Comparison of ENCODE assay signal across 13 cellular contexts in genomic region chr10:49184642-49185111, GRCh38. TPM values are rescaled to one million over a fixed set of nuclear protein-coding genes. Genes with fewer than 3 reads are reported as not detected.
DNase-seq lines count a peak whose midpoint lies in the region; ATAC-seq, FAIRE-seq and TF ChIP-seq lines count a peak whose summit lies in the region.
"Had no signal": no experiment of that assay in that cellular context is flagged by ENCODE, and none has a peak within 500 bp of the region (broad histone marks: within the 10 kb centered on the region; RNA-seq: fewer than 3 reads in every experiment).

No MANE protein-coding gene starts in this region.

- no peak for ATAC-seq in GM12878
- ATAC-seq: gastroesophageal sphincter, HCT116, psoas muscle had no signal

- no peak for TF ChIP-seq EP300 in GM12878 (IDR thresholded peaks at IDR 0.05; ENCODE audit: borderline replicate concordance in 1 of 2, control insufficient read depth in 1 of 2, low read depth in 2 of 2, low read length in 2 of 2)

- H3K27me3 ChIP-seq in GM12878 (replicated peaks in 1 of 2; ENCODE audit: control insufficient read depth in 2 of 2, insufficient read depth in 2 of 2, low read length in 1 of 2), result no peaks in the 10 kb centered on the region
- H3K27me3 ChIP-seq: gastroesophageal sphincter had no signal

- H3K4me2 ChIP-seq in GM12878 (ENCODE audit: control insufficient read depth, insufficient read depth), result no peak overlapping the region; the same call in 1 of the 2 replicates

- in situ Hi-C loops in GM12878 (cut with MboI), result loop anchor here (25.0 kb wide), 1 partner anchor 1453 kb away; no protein-coding TSS in a partner anchor

- H3K36me3 ChIP-seq in GM12878 (ENCODE audit: control insufficient read depth in 2 of 2, insufficient read depth in 2 of 2, low read length in 1 of 2), result no peaks in the 10 kb centered on the region
- H3K36me3 ChIP-seq: gastroesophageal sphincter had no signal

- RAD21 ChIA-PET in GM12878 (lab: Charles Lee; ENCODE audit: unreplicated experiment), result interaction anchor here (2.4 kb wide), 1 partner anchor 13 kb away, joined by 7 read pairs; no protein-coding TSS in a partner anchor

- H2AFZ ChIP-seq in GM12878 (ENCODE audit: control insufficient read depth, low read depth, low read length), result no peak overlapping the region

- POLR2A ChIA-PET in GM12878 (lab: Charles Lee), result no interaction called here

- no peaks in the 10 kb centered on the region for H3K9me3 ChIP-seq in GM12878 (replicated peaks; ENCODE audit: control insufficient read depth, insufficient read depth, low read length)
- H3K9me3 ChIP-seq: gastroesophageal sphincter, psoas muscle had no signal

- peaks cover 6% of the 10 kb centered on the region for H3K36me3 Mint-ChIP-seq in activated naive CD4-positive, alpha-beta T cell treated with anti-CD3 and anti-CD28 coated beads, Interleukin-2, amount 10 ng/mL, durations not matched to agents 7 days and 5 days
- H3K36me3 Mint-ChIP-seq in type B pancreatic cell, result no peaks in the 10 kb centered on the region

- CTCF ChIA-PET in activated naive CD4-positive, alpha-beta T cell treated with anti-CD3 and anti-CD28 coated beads, Interleukin-2, amount 10 ng/mL, durations not matched to agents 7 days and 5 days (lab: Charles Lee), result no interaction called here
- CTCF ChIA-PET in GM12878 (lab: Yijun Ruan, JAX), result interaction anchor here (1.1 kb wide), 1 partner anchor 10 kb away, joined by 3 read pairs; no protein-coding TSS in a partner anchor

- H3K4me1 Mint-ChIP-seq in activated naive CD4-positive, alpha-beta T cell treated with anti-CD3 and anti-CD28 coated beads, Interleukin-2, amount 10 ng/mL, durations not matched to agents 7 days and 5 days, result peaks cover 84% of the 10 kb centered on the region
- no peaks in the 10 kb centered on the region for H3K4me1 Mint-ChIP-seq in type B pancreatic cell (ENCODE audit: unreplicated experiment)

- TF ChIP-seq CTCF in NB4 (IDR thresholded peaks at IDR 0.05; ENCODE audit: low read depth, low read length) (no peak), GM12878 (IDR thresholded peaks at IDR 0.05 in 2 of 3, conservative IDR thresholded peaks at IDR 0.05 in 1 of 3; ENCODE audit: control insufficient read depth in 2 of 3, extremely low read depth in 1 of 3, insufficient read depth in 1 of 3, low read depth in 3 of 3, low read length in 3 of 3) (no peak; a peak in 1 of 6 replicates), type B pancreatic cell (conservative IDR thresholded peaks at IDR 0.05) (no peak)

- FAIRE-seq in GM12878 (lab: Jason Lieb, UNC), result no peak

- peaks cover 37% of the 10 kb centered on the region for H3K4me1 ChIP-seq in GM12878 (ENCODE audit: control insufficient read depth, insufficient read depth, low read length)

- 61% methylated on average over 6 of the region's 6 CpGs for WGBS in GM12878 (ENCODE audit: insufficient coverage, insufficient replicate concordance, low lambda C conversion rate, missing lambda C conversion rate)

- BruUV-seq in GM12878 (replicated peaks; lab: Mats Ljungman, UMichigan), result no TSS peak

- no peak overlapping the region for H3K9ac ChIP-seq in GM12878 (ENCODE audit: control insufficient read depth, insufficient read depth, low read length)

- intact Hi-C loops in GM12878 (cut with micrococcal nuclease; ENCODE audit: unreplicated experiment), result loop anchor here (10.0 kb wide), 1 partner anchor 500 kb away; the partner anchor contains the start of gene WDFY4

- TF ChIP-seq POLR2A in NB4 (IDR thresholded peaks at IDR 0.05; ENCODE audit: extremely low read depth, insufficient read length), result no peak
- no peak for TF ChIP-seq POLR2A in GM12878 (IDR thresholded peaks at IDR 0.05; ENCODE audit: low read depth, low read length)

- DNase-seq in activated naive CD4-positive, alpha-beta T cell treated with anti-CD3 and anti-CD28 coated beads, Interleukin-2, amount 10 ng/mL, durations not matched to agents 7 days and 5 days, result no peak
- DNase-seq in activated naive CD4-positive, alpha-beta T cell treated with anti-CD3 and anti-CD28 coated beads, Interleukin-2, amount 50 U/mL, for 16 hours, result no peak
- DNase-seq in NB4 (ENCODE audit: low read depth), result peak; percentile 50
- no peak for DNase-seq in GM12878 (ENCODE audit: low read depth, low spot score)
- peak; percentile 29 for DNase-seq in type B pancreatic cell (ENCODE audit: extremely low spot score, unreplicated experiment)
- no peak for DNase-seq in NOMO-1 treated with DMSO at 0.1 percent for 48 hours (lab: John Stamatoyannopoulos, UW; ENCODE audit: unreplicated experiment)
- DNase-seq in SIG-M5 treated with dmso at 0.1 percent for 504 hours (lab: John Stamatoyannopoulos, UW; ENCODE audit: unreplicated experiment), result no peak
- DNase-seq in NCI-H146 treated with DMSO at 0.1 percent for 48 hours (lab: John Stamatoyannopoulos, UW; ENCODE audit: unreplicated experiment), result no peak
- DNase-seq: psoas muscle, RPMI8226 had no signal

- no peak for TF ChIP-seq RAD21 in GM12878 (IDR thresholded peaks at IDR 0.05; ENCODE audit: insufficient read depth, low read depth, low read length)

- no peak overlapping the region for H3K27ac ChIP-seq in GM12878 (ENCODE audit: control insufficient read depth, insufficient read depth)
- H3K27ac ChIP-seq: gastroesophageal sphincter, psoas muscle had no signal

- H3K4me3 ChIP-seq in NB4 (ENCODE audit: low read depth, low read length) (no peak overlapping the region), GM12878 (0 out of 2 replicates have a peak overlapping the region, but pooled peaks have one; percentile 15)
- H3K4me3 ChIP-seq: psoas muscle had no signal

- peak overlapping the region; percentile 89 for H3K27ac Mint-ChIP-seq in activated naive CD4-positive, alpha-beta T cell treated with anti-CD3 and anti-CD28 coated beads, Interleukin-2, amount 10 ng/mL, durations not matched to agents 7 days and 5 days
- no peak overlapping the region for H3K27ac Mint-ChIP-seq in type B pancreatic cell

- SMC1A ChIA-PET in GM12878 (lab: Charles Lee; ENCODE audit: uncharacterized antibody, unreplicated experiment), result interaction anchor here (0.8 to 1.4 kb wide), 3 partner anchors 10 to 61 kb away, joined by 3 to 5 read pairs (median 3); no protein-coding TSS in a partner anchor

- H3K79me2 ChIP-seq in GM12878 (ENCODE audit: control insufficient read depth, insufficient read depth, low read length), result no peaks in the 10 kb centered on the region; the same call in 1 of the 2 replicates

- H3K4me3 Mint-ChIP-seq in activated naive CD4-positive, alpha-beta T cell treated with anti-CD3 and anti-CD28 coated beads, Interleukin-2, amount 10 ng/mL, durations not matched to agents 7 days and 5 days, result peak overlapping the region; percentile 40
- no peak overlapping the region for H3K4me3 Mint-ChIP-seq in type B pancreatic cell

- H3K9me3 Mint-ChIP-seq in activated naive CD4-positive, alpha-beta T cell treated with anti-CD3 and anti-CD28 coated beads, Interleukin-2, amount 10 ng/mL, durations not matched to agents 7 days and 5 days, result no peaks in the 10 kb centered on the region
- no peaks in the 10 kb centered on the region for H3K9me3 Mint-ChIP-seq in type B pancreatic cell

- peaks cover 24% of the 10 kb centered on the region for H3K27me3 Mint-ChIP-seq in activated naive CD4-positive, alpha-beta T cell treated with anti-CD3 and anti-CD28 coated beads, Interleukin-2, amount 10 ng/mL, durations not matched to agents 7 days and 5 days
- peaks cover 3% of the 10 kb centered on the region for H3K27me3 Mint-ChIP-seq in type B pancreatic cell

- no peaks in the 10 kb centered on the region for H4K20me1 ChIP-seq in GM12878 (ENCODE audit: control insufficient read depth, insufficient read depth)

TF ChIP-seq in GM12878, 131 proteins besides CTCF, POLR2A, EP300 and RAD21 (continues in another document):
- TF ChIP-seq HCFC1 (IDR thresholded peaks at IDR 0.05; ENCODE audit: low read length) (no peak), SMAD1 (IDR thresholded peaks at IDR 0.05; ENCODE audit: low read depth, partially characterized antibody) (no peak), LARP7 (IDR thresholded peaks at IDR 0.05) (no peak), ZNF207 (IDR thresholded peaks at IDR 0.05; ENCODE audit: borderline replicate concordance) (no peak)

RNA-seq across cellular contexts. Expression of gene TMEM273, which starts 3.5 kb away (rescaled TPM):
- 135 and 148 TPM in 2 replicates for total RNA-seq in GM12878 (2013; cell fraction: nucleolus; rRNA removed)
- total RNA-seq in GM12878 (2014; rRNA removed), result 26.5 and 30.6 TPM in 2 replicates
- 24.0 and 26.3 TPM in 2 replicates for total RNA-seq in GM12878 (2014; rRNA removed; fragmentation: Illumina TruSeq; extraction: Trizol)
- 20.9 and 23.5 TPM in 2 replicates for total RNA-seq in GM12878 (2021)
- polyA plus RNA-seq in GM12878 (2011; ENCODE audit: low read depth), result 8.9 TPM
- 46.3 and 47.3 TPM in 2 replicates for polyA plus RNA-seq in GM12878 (2011; rRNA removed)
- polyA plus RNA-seq in GM12878 (2011; cell fraction: cytosol; rRNA removed), result 45.0 and 51.2 TPM in 2 replicates
- 75.4 and 80.5 TPM in 2 replicates for polyA plus RNA-seq in GM12878 (2011; cell fraction: nucleus; rRNA removed)
- 7.0 and 8.7 TPM in 2 replicates for polyA plus RNA-seq in GM12878 (2012)
- 35.6 and 41.3 TPM in 2 replicates for polyA plus RNA-seq in GM12878 (2014; fragmentation: Illumina TruSeq; extraction: Trizol)
- 10 to 100 TPM; 25.6 to 28.6 TPM for polyA plus RNA-seq in GM12878 (2014; fragmentation: Nextera tagmentation; extraction: Ambion mirVana)
- 33.9 and 40.4 TPM in 2 replicates for polyA plus RNA-seq in GM12878 (2014; rRNA removed)
- 10 to 100 TPM; 10.3 to 12.2 TPM for polyA plus RNA-seq in GM12878 (2016; fragmentation: Nextera tagmentation; extraction: Ambion mirVana)
- polyA minus RNA-seq in GM12878 (2011; rRNA and poly(A)+ RNA removed), result 35.0 and 35.7 TPM in 2 replicates
- 6.0 and 6.5 TPM in 2 replicates for polyA minus RNA-seq in GM12878 (2011; cell fraction: cytosol; rRNA and poly(A)+ RNA removed)
- 13.5 and 14.6 TPM in 2 replicates for polyA minus RNA-seq in GM12878 (2011; cell fraction: nucleus; rRNA and poly(A)+ RNA removed)
- not detected in 2 replicates for total RNA-seq in type B pancreatic cell (ENCODE audit: low replicate concordance)
- total RNA-seq: NCI-H460 had no signal

RNA-seq across cellular contexts. Expression of gene FAM170B, which starts 50.9 kb away (rescaled TPM):
- not detected in 2 replicates for total RNA-seq in GM12878 (2013; cell fraction: nucleolus; rRNA removed)
- not detected in 2 replicates for total RNA-seq in GM12878 (2014; rRNA removed)
- not detected in 2 replicates for total RNA-seq in GM12878 (2014; rRNA removed; fragmentation: Illumina TruSeq; extraction: Trizol)
- total RNA-seq in GM12878 (2021), result not detected in 2 replicates
- not detected for polyA plus RNA-seq in GM12878 (2011; ENCODE audit: low read depth)
- polyA plus RNA-seq in GM12878 (2011; rRNA removed), result not detected in 2 replicates
- 0.10 TPM in 1 of 2 replicates, not detected in the other for polyA plus RNA-seq in GM12878 (2011; cell fraction: cytosol; rRNA removed)
- polyA plus RNA-seq in GM12878 (2011; cell fraction: nucleus; rRNA removed), result 0.15 TPM in 1 of 2 replicates, not detected in the other
- polyA plus RNA-seq in GM12878 (2012), result not detected in 2 replicates
- polyA plus RNA-seq in GM12878 (2014; fragmentation: Illumina TruSeq; extraction: Trizol), result not detected in 2 replicates
- not detected for polyA plus RNA-seq in GM12878 (2014; fragmentation: Nextera tagmentation; extraction: Ambion mirVana)
- not detected in 2 replicates for polyA plus RNA-seq in GM12878 (2014; rRNA removed)
- polyA plus RNA-seq in GM12878 (2016; fragmentation: Nextera tagmentation; extraction: Ambion mirVana), result not detected
- 0.36 TPM in 1 of 2 replicates, not detected in the other for polyA minus RNA-seq in GM12878 (2011; rRNA and poly(A)+ RNA removed)
- polyA minus RNA-seq in GM12878 (2011; cell fraction: cytosol; rRNA and poly(A)+ RNA removed), result not detected in 2 replicates
- not detected in 2 replicates for polyA minus RNA-seq in GM12878 (2011; cell fraction: nucleus; rRNA and poly(A)+ RNA removed)
- not detected in 2 replicates for total RNA-seq in type B pancreatic cell (ENCODE audit: low replicate concordance)
- total RNA-seq: gastroesophageal sphincter, NCI-H460, psoas muscle had no signal

Comparison
In these comparisons a context has a peak if more than half of its experiments do, and no peak if none do; other contexts are left out.
1. DNase-seq: peak in NB4 (single experiment) and type B pancreatic cell (single experiment); none in activated naive CD4-positive, alpha-beta T cell treated with anti-CD3 and anti-CD28 coated beads, Interleukin-2, amount 10 ng/mL, durations not matched to agents 7 days and 5 days (single experiment), activated naive CD4-positive, alpha-beta T cell treated with anti-CD3 and anti-CD28 coated beads, Interleukin-2, amount 50 U/mL, for 16 hours (single experiment), GM12878 (single experiment), NOMO-1 treated with DMSO at 0.1 percent for 48 hours (single experiment), SIG-M5 treated with dmso at 0.1 percent for 504 hours (single experiment) and NCI-H146 treated with DMSO at 0.1 percent for 48 hours (single experiment).
2. RNA of gene TMEM273, which starts 3.5 kb away (total RNA-seq): 20.9 to 148 TPM in GM12878; not detected in type B pancreatic cell; every median in the first group is over 10 times any median in the second.